Comparison of ENCODE assay signal across 24 cellular contexts in the genomic region with DNA sequence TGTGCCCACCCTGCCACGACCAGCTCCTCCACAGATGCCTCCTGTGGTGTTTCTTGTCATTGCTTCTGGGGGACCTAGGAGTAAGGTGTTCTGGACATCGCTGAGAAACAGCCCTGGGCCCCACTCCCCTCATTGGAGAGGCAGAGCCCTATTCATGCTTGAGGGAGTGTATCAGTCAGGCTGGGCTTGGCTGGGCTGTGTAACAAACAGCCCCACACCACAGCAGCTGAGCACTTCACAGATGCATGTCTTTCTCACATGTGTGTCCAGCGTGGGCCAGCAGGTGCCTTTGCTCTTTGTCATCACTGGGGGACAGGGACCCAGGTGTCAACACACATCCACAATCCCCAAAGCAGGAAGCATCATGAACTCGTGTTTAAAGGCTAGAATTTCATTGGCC.
"Had no signal": no experiment of that assay in that cellular context is flagged by ENCODE, and none has a peak within 500 bp of the region (broad histone marks: within the 10 kb centered on the region; RNA-seq: fewer than 3 reads in every experiment).

No MANE protein-coding gene starts in this region.

- H3K9me3 ChIP-seq: SJSA1 had no signal

- H3K36me3 ChIP-seq: MG63, SJSA1 had no signal

- DNase-seq: Karpas-422, KG1, MG63, NCI-H1092, NCI-H1105 treated with DMSO at 0.1 percent for 48 hours, NCI-H1417 treated with DMSO at 0.1 percent for 48 hours, NCI-H146, NCI-H1694 treated with DMSO at 0.1 percent for 48 hours, NCI-H1930, NCI-H2081, NCI-H2171, NCI-H226, NCI-H446, NCI-H510A, NCI-H524 treated with DMSO at 0.1 percent for 48 hours, NCI-H69, NCI-H774, Right ventricle myocardium superior, RPMI8226, SIG-M5 had no signal

- H3K27ac ChIP-seq: SJSA1, SK-N-MC had no signal

- H3K4me3 ChIP-seq: MG63, SJSA1, SK-N-MC had no signal

- H3K4me1 ChIP-seq: SJSA1 had no signal

- FAIRE-seq: RCC 7860 had no signal

- H3K36me3 Mint-ChIP-seq: IgD-negative memory B cell had no signal
